ENCODE assay signal across 20 cellular contexts in the genomic region with DNA sequence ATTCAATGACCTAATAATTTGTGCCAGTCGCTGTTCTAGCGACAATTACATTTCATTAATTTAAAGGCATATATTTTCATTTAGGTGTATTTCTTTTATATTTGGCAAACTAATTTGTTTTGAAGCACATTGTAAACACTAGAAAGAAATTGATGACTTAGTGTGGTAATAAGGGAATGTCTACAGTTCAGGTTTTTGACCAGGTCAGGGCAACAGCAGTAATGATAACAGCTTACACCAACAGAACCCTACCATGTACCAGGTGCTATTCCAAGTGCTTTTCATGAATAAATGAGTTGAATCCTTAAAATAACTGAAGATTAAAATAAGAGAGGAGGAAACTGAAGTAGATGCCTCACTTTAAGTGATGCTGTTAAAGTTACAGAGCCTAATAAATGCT.
A peak's percentile ranks its signal among the peaks of the same experiment; 100 is the strongest.
DNase-seq lines count a peak whose midpoint lies in the region; ATAC-seq and TF ChIP-seq lines count a peak whose summit lies in the region.
"Had no signal": no experiment of that assay in that cellular context is flagged by ENCODE, and none has a peak within 500 bp of the region (broad histone marks: within the 10 kb centered on the region; RNA-seq: fewer than 3 reads in every experiment).

No MANE protein-coding gene starts in this region.

- H3K4me1 ChIP-seq in uterus: peaks cover 12 to 26% of the 10 kb centered on the region in 2 donors

- H3K36me3 Mint-ChIP-seq in T-helper 1 cell treated with Interleukin-12 subunit alpha and Interleukin-12 subunit beta and Interleukin-4 antibody, amounts not matched to agents 30 μg/mL and 1 μg/mL, for 36 hours (ENCODE audit: low read depth): peaks cover 12% of the 10 kb centered on the region
- peaks cover 14% of the 10 kb centered on the region for H3K36me3 Mint-ChIP-seq in activated naive CD8-positive, alpha-beta T cell treated with anti-CD3 and anti-CD28 coated beads, Interleukin-2, amount 10 ng/mL, durations not matched to agents 7 days and 5 days
- peaks cover 7% of the 10 kb centered on the region for H3K36me3 Mint-ChIP-seq in activated naive CD8-positive, alpha-beta T cell treated with anti-CD3 and anti-CD28 coated beads for 36 hours
- H3K36me3 Mint-ChIP-seq in immature natural killer cell: no peaks in the 10 kb centered on the region
- H3K36me3 Mint-ChIP-seq: CD8-positive, alpha-beta memory T cell had no signal

- no peak for ATAC-seq in activated naive CD8-positive, alpha-beta T cell treated with anti-CD3 and anti-CD28 coated beads, Interleukin-2, amount 10 ng/mL, durations not matched to agents 7 days and 5 days (ENCODE audit: low read depth)
- ATAC-seq: GM23338 had no signal

- DNase-seq in T-helper 1 cell (no peak), immature natural killer cell (no peak), uterus (no peak), T1000 (lab: John Stamatoyannopoulos, UW) (no peak), NCI-H82 treated with DMSO at 0.1 percent for 48 hours (lab: John Stamatoyannopoulos, UW; ENCODE audit: unreplicated experiment) (no peak)
- no peak for DNase-seq in activated naive CD8-positive, alpha-beta T cell treated with anti-CD3 and anti-CD28 coated beads, Interleukin-2, amount 10 ng/mL, durations not matched to agents 7 days and 5 days
- DNase-seq in activated naive CD8-positive, alpha-beta T cell treated with anti-CD3 and anti-CD28 coated beads for 36 hours: no peak
- DNase-seq: BE2C, DMS79, KG1, NCI-H1048, NCI-H1436 treated with DMSO at 0.1 percent for 48 hours, NCI-H2029 treated with DMSO at 0.1 percent for 48 hours, NCI-H510A treated with DMSO at 0.1 percent for 48 hours, Peyer's patch, Right ventricle myocardium superior had no signal

- no peaks in the 10 kb centered on the region for H3K9me3 ChIP-seq in uterus
- H3K9me3 ChIP-seq: BE2C, Peyer's patch had no signal

- H3K27ac ChIP-seq in uterus: peak overlapping the region; percentile 72 to 81
- H3K27ac ChIP-seq: 22Rv1 had no signal

- H3K27me3 Mint-ChIP-seq in T-helper 1 cell treated with Interleukin-12 subunit alpha and Interleukin-12 subunit beta and Interleukin-4 antibody, amounts not matched to agents 30 μg/mL and 1 μg/mL, for 36 hours (ENCODE audit: low read depth): no peaks in the 10 kb centered on the region
- no peaks in the 10 kb centered on the region for H3K27me3 Mint-ChIP-seq in activated naive CD8-positive, alpha-beta T cell treated with anti-CD3 and anti-CD28 coated beads, Interleukin-2, amount 10 ng/mL, durations not matched to agents 7 days and 5 days
- no peaks in the 10 kb centered on the region for H3K27me3 Mint-ChIP-seq in activated naive CD8-positive, alpha-beta T cell treated with anti-CD3 and anti-CD28 coated beads for 36 hours
- H3K27me3 Mint-ChIP-seq in immature natural killer cell (ENCODE audit: low read depth in 3 of 3): peaks cover 0 to 7% (median 1%) of the 10 kb centered on the region in 3 donors
- H3K27me3 Mint-ChIP-seq: CD8-positive, alpha-beta memory T cell had no signal

- H3K27me3 ChIP-seq in uterus: no peaks in the 10 kb centered on the region
- H3K27me3 ChIP-seq: BE2C, Peyer's patch had no signal

- no peaks in the 10 kb centered on the region for H3K36me3 ChIP-seq in uterus
- H3K36me3 ChIP-seq: BE2C, Peyer's patch had no signal

- no peak for TF ChIP-seq POLR2A in uterus (IDR thresholded peaks at IDR 0.05)

- H3K4me3 Mint-ChIP-seq in T-helper 1 cell treated with Interleukin-12 subunit alpha and Interleukin-12 subunit beta and Interleukin-4 antibody, amounts not matched to agents 30 μg/mL and 1 μg/mL, for 36 hours: no peak overlapping the region
- no peak overlapping the region for H3K4me3 Mint-ChIP-seq in activated naive CD8-positive, alpha-beta T cell treated with anti-CD3 and anti-CD28 coated beads, Interleukin-2, amount 10 ng/mL, durations not matched to agents 7 days and 5 days
- H3K4me3 Mint-ChIP-seq in activated naive CD8-positive, alpha-beta T cell treated with anti-CD3 and anti-CD28 coated beads for 36 hours: no peak overlapping the region
- H3K4me3 Mint-ChIP-seq in immature natural killer cell: peak overlapping the region in 4 of 5 donors; percentile 70 to 89 (median 82)
- H3K4me3 Mint-ChIP-seq: GM23338 had no signal

- H3K27ac Mint-ChIP-seq in T-helper 1 cell treated with Interleukin-12 subunit alpha and Interleukin-12 subunit beta and Interleukin-4 antibody, amounts not matched to agents 30 μg/mL and 1 μg/mL, for 36 hours: peak overlapping the region; percentile 99
- peak overlapping the region; percentile 53 for H3K27ac Mint-ChIP-seq in activated naive CD8-positive, alpha-beta T cell treated with anti-CD3 and anti-CD28 coated beads, Interleukin-2, amount 10 ng/mL, durations not matched to agents 7 days and 5 days
- no peak overlapping the region for H3K27ac Mint-ChIP-seq in activated naive CD8-positive, alpha-beta T cell treated with anti-CD3 and anti-CD28 coated beads for 36 hours
- peak overlapping the region in 5 of 6 donors; percentile 87 to 96 (median 93) for H3K27ac Mint-ChIP-seq in immature natural killer cell
- H3K27ac Mint-ChIP-seq: GM23338 had no signal

- POLR2A ChIA-PET in activated naive CD8-positive, alpha-beta T cell treated with anti-CD3 and anti-CD28 coated beads, Interleukin-2, amount 10 ng/mL, durations not matched to agents 7 days and 5 days (lab: Charles Lee): interaction anchor here (3.8 to 4.1 kb wide), 2 partner anchors 12 to 86 kb away, joined by 16 to 40 read pairs; no protein-coding TSS in a partner anchor

- H3K9me3 Mint-ChIP-seq in T-helper 1 cell treated with Interleukin-12 subunit alpha and Interleukin-12 subunit beta and Interleukin-4 antibody, amounts not matched to agents 30 μg/mL and 1 μg/mL, for 36 hours: no peaks in the 10 kb centered on the region
- H3K9me3 Mint-ChIP-seq in activated naive CD8-positive, alpha-beta T cell treated with anti-CD3 and anti-CD28 coated beads, Interleukin-2, amount 10 ng/mL, durations not matched to agents 7 days and 5 days: peaks cover 3% of the 10 kb centered on the region
- peaks cover 5% of the 10 kb centered on the region for H3K9me3 Mint-ChIP-seq in activated naive CD8-positive, alpha-beta T cell treated with anti-CD3 and anti-CD28 coated beads for 36 hours
- H3K9me3 Mint-ChIP-seq in immature natural killer cell: no peaks in the 10 kb centered on the region
- H3K9me3 Mint-ChIP-seq: CD8-positive, alpha-beta memory T cell; GM23338 had no signal

- no peak overlapping the region for H3K4me3 ChIP-seq in uterus
- H3K4me3 ChIP-seq: GM23338, Peyer's patch had no signal

- peaks cover 64% of the 10 kb centered on the region for H3K4me1 Mint-ChIP-seq in T-helper 1 cell treated with Interleukin-12 subunit alpha and Interleukin-12 subunit beta and Interleukin-4 antibody, amounts not matched to agents 30 μg/mL and 1 μg/mL, for 36 hours (ENCODE audit: low read depth)
- peaks cover 58% of the 10 kb centered on the region for H3K4me1 Mint-ChIP-seq in activated naive CD8-positive, alpha-beta T cell treated with anti-CD3 and anti-CD28 coated beads, Interleukin-2, amount 10 ng/mL, durations not matched to agents 7 days and 5 days
- H3K4me1 Mint-ChIP-seq in activated naive CD8-positive, alpha-beta T cell treated with anti-CD3 and anti-CD28 coated beads for 36 hours: peaks cover 58% of the 10 kb centered on the region
- H3K4me1 Mint-ChIP-seq in immature natural killer cell: peaks cover 70% of the 10 kb centered on the region in 2 donors

- intact Hi-C loops in uterus (cut with DNase I; ENCODE audit: low total_unique reads): loop anchor here (10.0 kb wide), 1 partner anchor 53 kb away; no protein-coding TSS in a partner anchor

- no peak for TF ChIP-seq CTCF in uterus (IDR thresholded peaks at IDR 0.05)

Comparison
In these comparisons a context has a peak if more than half of its experiments do, and no peak if none do; other contexts are left out.
1. H3K4me3 Mint-ChIP-seq: peak in immature natural killer cell (4 of 5); none in T-helper 1 cell treated with Interleukin-12 subunit alpha and Interleukin-12 subunit beta and Interleukin-4 antibody, amounts not matched to agents 30 μg/mL and 1 μg/mL, for 36 hours (single experiment), activated naive CD8-positive, alpha-beta T cell treated with anti-CD3 and anti-CD28 coated beads, Interleukin-2, amount 10 ng/mL, durations not matched to agents 7 days and 5 days (single experiment) and activated naive CD8-positive, alpha-beta T cell treated with anti-CD3 and anti-CD28 coated beads for 36 hours (single experiment).